17 cellular contexts compared by ENCODE assay signal in the genomic region with DNA sequence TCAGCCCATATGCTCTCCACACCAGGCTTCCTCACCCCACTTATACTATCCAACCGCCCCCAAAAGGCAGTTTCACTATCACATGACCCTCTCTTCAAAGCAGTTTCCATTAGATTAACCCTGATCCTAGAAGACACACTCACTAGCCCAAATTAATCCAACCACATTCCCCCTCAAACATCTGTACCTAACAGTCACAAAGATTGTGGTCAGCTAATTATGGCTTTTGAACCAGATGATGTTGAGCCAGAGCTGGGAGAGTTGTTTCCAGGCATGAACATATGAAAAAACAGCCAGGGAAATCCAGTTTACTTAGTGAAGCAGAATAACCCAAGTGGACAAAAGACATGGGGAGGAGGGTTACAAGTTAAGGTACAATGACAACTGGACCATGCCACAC.
DNase-seq lines count a peak whose midpoint lies in the region; ATAC-seq lines count a peak whose summit lies in the region.
"Had no signal": no experiment of that assay in that cellular context is flagged by ENCODE, and none has a peak within 500 bp of the region (broad histone marks: within the 10 kb centered on the region; RNA-seq: fewer than 3 reads in every experiment).

No MANE protein-coding gene starts in this region.

- no peak overlapping the region for H3K4me3 ChIP-seq in BLaER1

- no peaks in the 10 kb centered on the region for H4K20me1 ChIP-seq in BLaER1

- peak overlapping the region; percentile 8; the same call in 1 of the 2 replicates for H3K4me2 ChIP-seq in BLaER1

- no peaks in the 10 kb centered on the region for H3K9me3 ChIP-seq in BLaER1

- no peaks in the 10 kb centered on the region for H3K36me3 ChIP-seq in BLaER1

- DNase-seq in M059J (ENCODE audit: low read depth) (peak; percentile 46), RPMI7951 (ENCODE audit: low read depth) (peak; percentile 69), myocyte (ENCODE audit: low read depth) (peak; percentile 45), GM19240 (ENCODE audit: insufficient read length, low spot score) (no peak), T1000 (lab: John Stamatoyannopoulos, UW) (no peak)
- no peak for DNase-seq in activated T-cell treated with anti-CD3 and anti-CD28 coated beads, Interleukin-2, amount 50 U/mL, for 48 hours
- DNase-seq: 8988T; C1 segment of cervical spinal cord; Calu3; CD4-positive, alpha-beta T cell; DMS79; GF-D8; HCEC 1CT; HFFc6 had no signal

- H3K9ac ChIP-seq in BLaER1: no peak overlapping the region

- H3K27ac ChIP-seq in BLaER1: no peak overlapping the region

- ATAC-seq in HG02884 (IDR thresholded peaks at IDR 0.05; ENCODE audit: unreplicated experiment): no peak
- ATAC-seq: HepG2 had no signal

- no peaks in the 10 kb centered on the region; the same call in 1 of the 2 replicates for H3K27me3 ChIP-seq in BLaER1

- H3K4me1 ChIP-seq in BLaER1: peaks cover 8% of the 10 kb centered on the region; the same call in 1 of the 2 replicates

Comparison
In these comparisons a context has a peak if more than half of its experiments do, and no peak if none do; other contexts are left out.
1. DNase-seq: peak in M059J (single experiment), RPMI7951 (single experiment) and myocyte (single experiment); none in GM19240 (single experiment), activated T-cell treated with anti-CD3 and anti-CD28 coated beads, Interleukin-2, amount 50 U/mL, for 48 hours (0 of 2) and T1000 (single experiment).